11 cellular contexts compared by ENCODE assay signal in the genomic region with DNA sequence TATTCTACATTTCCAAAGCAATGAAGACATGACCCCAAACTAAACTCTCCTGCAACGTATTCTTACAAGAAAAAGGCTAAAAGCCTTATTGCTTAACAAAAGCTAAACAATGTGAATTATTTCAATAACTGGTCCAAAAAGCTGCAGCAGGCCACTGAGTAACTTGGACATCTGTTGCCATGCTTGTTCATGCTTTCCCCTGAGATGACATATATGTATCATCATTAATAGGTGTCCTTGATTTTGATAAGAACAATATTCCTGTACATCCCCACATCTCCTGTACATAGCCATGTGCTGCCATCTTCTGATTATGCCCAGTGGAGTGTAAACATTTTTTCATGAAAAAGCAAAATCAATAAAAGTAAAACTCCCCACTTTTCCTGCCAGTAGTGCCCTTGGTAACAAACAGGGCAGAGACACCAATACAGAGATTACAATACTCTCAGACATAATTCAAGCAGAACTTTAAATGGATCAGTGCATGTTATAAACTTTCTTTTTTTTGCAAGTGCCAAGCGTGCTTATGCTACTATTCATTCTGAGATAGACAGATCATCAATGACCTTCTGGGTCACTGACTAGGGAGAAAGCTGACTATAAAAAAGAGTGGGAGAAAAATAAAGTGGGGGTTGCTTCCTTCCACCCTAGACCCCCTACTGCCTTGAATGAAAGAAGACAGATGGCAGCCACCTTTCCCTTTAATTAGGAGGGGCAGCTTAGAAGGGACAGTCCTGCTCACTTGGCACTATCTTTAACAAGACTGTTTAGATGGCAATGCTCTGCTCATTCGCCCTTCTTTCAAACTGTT.
DNase-seq lines count a peak whose midpoint lies in the region; ATAC-seq, FAIRE-seq and TF ChIP-seq lines count a peak whose summit lies in the region.
"Had no signal": no experiment of that assay in that cellular context is flagged by ENCODE, and none has a peak within 500 bp of the region (broad histone marks: within the 10 kb centered on the region; RNA-seq: fewer than 3 reads in every experiment).

No MANE protein-coding gene starts in this region.

- no peak for DNase-seq in GM12891 (ENCODE audit: insufficient read length, low spot score)
- DNase-seq in SK-N-MC (ENCODE audit: low read depth, low spot score): no peak
- no peak for DNase-seq in epithelial cell of prostate (ENCODE audit: low read depth, low spot score)
- no peak for DNase-seq in gastrocnemius medialis
- DNase-seq in NCI-H2196 treated with DMSO at 0.1 percent for 48 hours (lab: John Stamatoyannopoulos, UW; ENCODE audit: unreplicated experiment): no peak
- no peak for DNase-seq in activated CD4-positive, CD25-positive, alpha-beta regulatory T cell (lab: John Stamatoyannopoulos, UW)
- DNase-seq in amygdala (lab: John Stamatoyannopoulos, UW): no peak
- no peak for DNase-seq in GM19240 (ENCODE audit: insufficient read length, low spot score)
- DNase-seq: activated CD4-positive, alpha-beta T cell treated with anti-CD3 and anti-CD28 coated beads, Interleukin-2, amount 50 U/mL, for 48 hours; NCI-H1417 treated with DMSO at 0.1 percent for 48 hours had no signal

- H3K4me1 ChIP-seq in gastrocnemius medialis: peaks cover 36 to 67% of the 10 kb centered on the region in 2 donors

- H3K9me3 ChIP-seq in SK-N-MC (ENCODE audit: low read depth, low read length) (no peaks in the 10 kb centered on the region), gastrocnemius medialis (no peaks in the 10 kb centered on the region)

- peak; percentile 35 for FAIRE-seq in GM12891 (lab: Jason Lieb, UNC)

- intact Hi-C loops in gastrocnemius medialis (cut with DNase I; ENCODE audit: low total_unique reads): loop anchor here (5.0 to 10.0 kb wide), 2 partner anchors 168 to 1715 kb away; partner anchors contain the start of gene AHCYL2

- peak overlapping the region; percentile 82 for H3K9ac ChIP-seq in SK-N-MC (ENCODE audit: insufficient read length)

- in situ Hi-C loops in gastrocnemius medialis (cut with MboI; ENCODE audit: low sequenced_read_pairs in 4 of 4): no loop called here

- no peak for ATAC-seq in gastrocnemius medialis

- H3K36me3 ChIP-seq in SK-N-MC (ENCODE audit: insufficient read depth, low read length) (peaks cover 65% of the 10 kb centered on the region), gastrocnemius medialis (peaks cover 0 to 11% of the 10 kb centered on the region in 2 donors)

- TF ChIP-seq CTCF in gastrocnemius medialis (IDR thresholded peaks at IDR 0.05 in 4 of 5, conservative IDR thresholded peaks at IDR 0.05 in 1 of 5): no peak

- no peak for TF ChIP-seq POLR2A in GM12891 (IDR thresholded peaks at IDR 0.05; ENCODE audit: low read depth, low read length)
- TF ChIP-seq POLR2A in gastrocnemius medialis (IDR thresholded peaks at IDR 0.05): peak in 1 of 2 donors; percentile 27

- H3K27ac ChIP-seq in SK-N-MC: peak overlapping the region; percentile 92
- peak overlapping the region; percentile 88 for H3K27ac ChIP-seq in epithelial cell of prostate
- peak overlapping the region; percentile 91 to 97 (median 94) for H3K27ac ChIP-seq in gastrocnemius medialis
- H3K27ac ChIP-seq: hepatocyte had no signal

- no peaks in the 10 kb centered on the region for H3K27me3 ChIP-seq in gastrocnemius medialis
- H3K27me3 ChIP-seq: hepatocyte had no signal

- H3K4me3 ChIP-seq in SK-N-MC: peak overlapping the region; percentile 91
- H3K4me3 ChIP-seq in gastrocnemius medialis: peak overlapping the region; percentile 61 to 81 (median 68)
- H3K4me3 ChIP-seq: hepatocyte had no signal

TF ChIP-seq in GM12891, 5 proteins besides CTCF, POLR2A, EP300 and RAD21:
- peak; percentile 16; the same call in 1 of the 2 replicates for TF ChIP-seq POLR2AphosphoS5 (IDR thresholded peaks at IDR 0.05; ENCODE audit: low read depth, low read length)
- TF ChIP-seq PAX5 (IDR thresholded peaks at IDR 0.05; ENCODE audit: insufficient read depth, low read length, severe bottlenecking): no peak
TF ChIP-seq in GM12891: peak in this region for 1.
